4 cellular contexts compared by ENCODE assay signal in the genomic region with DNA sequence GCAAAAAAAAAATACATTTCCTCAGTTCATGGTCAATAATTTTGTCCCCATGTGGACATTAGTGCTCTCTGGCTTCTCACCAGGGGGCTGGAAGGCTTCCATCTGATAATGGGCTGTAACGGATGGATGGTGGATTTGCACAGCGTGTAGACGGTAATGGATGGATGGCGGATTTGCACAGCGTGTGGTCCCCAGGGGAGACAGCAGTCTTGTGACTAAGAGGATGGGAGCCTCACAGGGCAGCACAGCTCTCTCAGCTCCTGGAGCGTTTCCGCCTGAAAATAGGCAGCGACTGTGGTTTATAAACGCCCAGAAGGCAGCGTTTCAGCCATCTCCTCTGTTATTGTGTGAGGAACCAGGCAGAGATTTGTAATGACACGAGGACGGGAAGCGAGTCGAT. TPM values are rescaled to one million over a fixed set of nuclear protein-coding genes. Genes with fewer than 3 reads are reported as not detected.
"Had no signal": no experiment of that assay in that cellular context is flagged by ENCODE, and none has a peak within 500 bp of the region (broad histone marks: within the 10 kb centered on the region; RNA-seq: fewer than 3 reads in every experiment).

No MANE protein-coding gene starts in this region.

RNA-seq across cellular contexts. Expression of gene MRGPRE, which starts 22.6 kb away (rescaled TPM):
- total RNA-seq: LHCN-M2, M059J, MCF 10A, NCI-H460 had no signal

RNA-seq across cellular contexts. Expression of gene MRGPRG, which starts 36.2 kb away (rescaled TPM):
- total RNA-seq: LHCN-M2, M059J, MCF 10A, NCI-H460 had no signal
